In genomic region chr3:20583648-20584047, GRCh38 we compare ENCODE assay signal across 21 cellular contexts.
"Had no signal": no experiment of that assay in that cellular context is flagged by ENCODE, and none has a peak within 500 bp of the region (broad histone marks: within the 10 kb centered on the region; RNA-seq: fewer than 3 reads in every experiment).

No MANE protein-coding gene starts in this region.

- H3K4me1 ChIP-seq: foreskin keratinocyte, gastroesophageal sphincter, heart left ventricle had no signal

- H3K27me3 ChIP-seq: dorsolateral prefrontal cortex, esophagus muscularis mucosa, foreskin keratinocyte, gastroesophageal sphincter, heart left ventricle, hepatocyte had no signal

- DNase-seq: dermis blood vessel endothelial cell; dorsolateral prefrontal cortex; effector CD4-positive, alpha-beta T cell; effector memory CD4-positive, alpha-beta T cell; foreskin keratinocyte; heart left ventricle; hypothalamus; immature natural killer cell; islet precursor cell; kidney; kidney glomerular epithelial cell; left colon; left ventricle myocardium superior; mesenchymal stem cell; mucosa of descending colon; naive B cell had no signal

- H3K27ac ChIP-seq: coronary artery, dorsolateral prefrontal cortex, esophagus muscularis mucosa, foreskin keratinocyte, gastroesophageal sphincter, heart left ventricle, hepatocyte had no signal

- H3K4me3 ChIP-seq: coronary artery, dorsolateral prefrontal cortex, esophagus muscularis mucosa, gastroesophageal sphincter, heart left ventricle, hepatocyte, mucosa of descending colon had no signal

- ATAC-seq: foreskin keratinocyte, gastroesophageal sphincter, heart left ventricle, left colon, left lobe of liver, left ventricle myocardium superior, mucosa of descending colon had no signal

- H3K9me3 ChIP-seq: esophagus muscularis mucosa, gastroesophageal sphincter had no signal

- H3K36me3 ChIP-seq: esophagus muscularis mucosa, gastroesophageal sphincter, heart left ventricle had no signal
